8 cellular contexts compared by ENCODE assay signal in the genomic region with DNA sequence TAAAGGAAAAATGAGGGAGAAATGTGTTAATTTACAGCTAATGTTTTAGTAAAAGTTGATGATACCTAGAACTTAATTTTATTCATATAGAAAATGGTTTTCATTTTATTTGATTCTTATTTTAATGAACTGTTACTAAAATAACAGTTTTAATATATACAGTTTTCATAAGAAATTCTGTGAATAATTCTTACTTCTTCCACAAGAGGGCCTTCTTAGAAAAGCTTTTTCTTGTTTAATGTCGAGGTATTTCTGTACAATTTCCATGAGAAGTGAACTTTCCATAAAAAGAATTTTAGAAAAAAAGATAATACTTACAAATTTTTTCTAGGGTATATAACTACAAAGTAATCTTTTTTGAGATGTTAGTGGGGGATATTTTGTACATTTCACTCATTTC.
A peak's percentile ranks its signal among the peaks of the same experiment; 100 is the strongest.
DNase-seq lines count a peak whose midpoint lies in the region; ATAC-seq and FAIRE-seq lines count a peak whose summit lies in the region.

No MANE protein-coding gene starts in this region.

- in situ Hi-C loops in GM23248 (cut with MboI) = loop anchor here (10.0 kb wide), 1 partner anchor 144 kb away; no protein-coding TSS in a partner anchor

- no peaks in the 10 kb centered on the region for H3K9me2 ChIP-seq in GM23248 (ENCODE audit: insufficient read depth)

- no peak for ATAC-seq in HG03196 (IDR thresholded peaks at IDR 0.05; ENCODE audit: unreplicated experiment)
- no peak for ATAC-seq in HG03354 (IDR thresholded peaks at IDR 0.05; ENCODE audit: poor library complexity, severe bottlenecking, unreplicated experiment)

- H3K27me3 ChIP-seq in GM23248 (replicated peaks; ENCODE audit: insufficient read depth) = no peaks in the 10 kb centered on the region

- H3K36me3 ChIP-seq in GM23248 (ENCODE audit: low read depth) = peaks cover 13% of the 10 kb centered on the region; the same call in 1 of the 2 replicates

- H3K27ac ChIP-seq in GM23248 = 0 out of 2 replicates have a peak overlapping the region, but pooled peaks have one; percentile 3

- DNase-seq in GM23248 (peak; percentile 72), iris pigment epithelial cell (ENCODE audit: low read depth) (peak; percentile 41), NOMO-1 (lab: John Stamatoyannopoulos, UW; ENCODE audit: unreplicated experiment in 2 of 2) (no peak), retina (no peak)

- peaks cover 13% of the 10 kb centered on the region; the same call in 1 of the 2 replicates for H3F3A ChIP-seq in GM23248 (ENCODE audit: insufficient read depth)

- no peaks in the 10 kb centered on the region for H3K4me1 ChIP-seq in GM23248 (ENCODE audit: insufficient read depth)

- no peaks in the 10 kb centered on the region for H3K79me2 ChIP-seq in GM23248 (ENCODE audit: insufficient read depth)

- no peak overlapping the region for H2AFZ ChIP-seq in GM23248

- no peak overlapping the region for H3K9ac ChIP-seq in GM23248

- no peak overlapping the region for H3K4me3 ChIP-seq in GM23248

- no peaks in the 10 kb centered on the region for H4K20me1 ChIP-seq in GM23248 (ENCODE audit: insufficient read depth)

- WGBS in GM23248 (ENCODE audit: low coverage in 1 of 2, low lambda C conversion rate in 2 of 2, missing lambda C conversion rate in 2 of 2), 2 experiments = 0 to 7% methylated on average over 1 of the region's 1 CpG

- peak; percentile 99 for FAIRE-seq in A204.1 (lab: Jason Lieb, UNC)
- FAIRE-seq in TTC549 (lab: Jason Lieb, UNC) = peak; percentile 96

- H3K4me2 ChIP-seq in GM23248 (ENCODE audit: unreplicated experiment) = no peak overlapping the region

- H3K9me3 ChIP-seq in GM23248 (ENCODE audit: low read depth) = no peaks in the 10 kb centered on the region

Comparison
In these comparisons a context has a peak if more than half of its experiments do, and no peak if none do; other contexts are left out.
1. DNase-seq: peak in GM23248 (single experiment) and iris pigment epithelial cell (single experiment); none in NOMO-1 (0 of 2) and retina (single experiment).